ENCODE assay signal across 10 cellular contexts in the genomic region with DNA sequence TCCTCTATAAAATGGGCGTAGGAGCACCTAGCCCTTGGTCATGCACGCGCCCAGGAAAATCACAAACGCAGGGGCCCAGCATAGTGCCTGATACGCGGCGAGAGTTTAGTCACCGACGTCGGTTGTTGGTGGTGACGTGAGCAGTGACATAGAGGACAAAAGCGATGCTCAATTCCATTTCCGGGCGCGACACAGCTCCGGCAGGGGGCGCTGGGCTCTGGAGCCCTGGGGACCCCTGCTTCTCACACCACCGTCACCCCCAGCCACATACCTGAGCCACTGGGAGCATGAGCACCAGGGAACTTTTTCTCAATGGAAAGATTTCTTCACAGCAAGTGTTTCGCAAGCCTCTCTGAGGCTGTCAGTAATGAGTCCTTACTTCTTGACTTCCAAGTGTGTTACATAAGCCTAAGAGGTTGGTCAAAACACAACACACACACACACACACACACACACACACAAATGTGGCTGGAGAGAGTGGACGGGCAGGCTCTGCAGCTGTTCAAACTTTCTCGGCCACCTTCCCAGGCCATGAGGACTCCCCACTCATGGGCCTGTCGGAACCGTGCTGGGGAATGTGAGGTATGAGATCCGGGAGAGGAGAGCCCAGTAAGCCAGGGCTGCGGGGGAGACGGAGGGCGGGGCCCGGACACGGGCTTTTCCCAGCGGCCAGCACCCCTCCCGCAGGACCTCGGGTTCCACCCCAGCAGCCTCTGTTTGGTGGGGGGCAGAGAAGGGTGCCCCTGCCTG. TPM values are rescaled to one million over a fixed set of nuclear protein-coding genes. Genes with fewer than 3 reads are reported as not detected.
DNase-seq lines count a peak whose midpoint lies in the region; ATAC-seq and TF ChIP-seq lines count a peak whose summit lies in the region.
"Had no signal": no experiment of that assay in that cellular context is flagged by ENCODE, and none has a peak within 500 bp of the region (broad histone marks: within the 10 kb centered on the region; RNA-seq: fewer than 3 reads in every experiment).

No MANE protein-coding gene starts in this region.

- H3K36me3 Mint-ChIP-seq in H9 (ENCODE audit: insufficient read depth in 1 of 3, low read depth in 3 of 3) = no peaks in the 10 kb centered on the region; a peak in 1 of 7 replicates
- H3K36me3 Mint-ChIP-seq: IgD-negative memory B cell had no signal

- no peak overlapping the region for H2AFZ ChIP-seq in H9 (ENCODE audit: low read length)
- H2AFZ ChIP-seq in hepatocyte = no peak overlapping the region

- no peak overlapping the region for H3K14ac ChIP-seq in H9 (ENCODE audit: insufficient read depth, low read length)

- no peak overlapping the region for H2BK15ac ChIP-seq in H9 (ENCODE audit: low read depth, low read length)

- peak overlapping the region; percentile 51 to 92 (median 88); a peak in 4 of 7 replicates for H3K27ac Mint-ChIP-seq in H9
- H3K27ac Mint-ChIP-seq: IgD-negative memory B cell had no signal

- H4K91ac ChIP-seq in H9 (ENCODE audit: insufficient read length, low read depth, low read length) = no peak overlapping the region

- H3K9me2 ChIP-seq in hepatocyte (replicated peaks; ENCODE audit: insufficient read depth) = no peaks in the 10 kb centered on the region

- H3K9me3 ChIP-seq in H9 (ENCODE audit: control insufficient read depth, low read depth, low read length) (no peaks in the 10 kb centered on the region), adrenal gland (replicated peaks in 1 of 3) (no peaks in the 10 kb centered on the region), hepatocyte (ENCODE audit: low read depth) (no peaks in the 10 kb centered on the region), skeletal muscle tissue (ENCODE audit: control insufficient read depth in 3 of 3, low read length in 3 of 3) (no peaks in the 10 kb centered on the region)

- no peak overlapping the region for H3K18ac ChIP-seq in H9 (ENCODE audit: insufficient read length, low read depth, low read length)

- H2BK120ac ChIP-seq in H9 (ENCODE audit: low read depth, low read length, poor library complexity, severe bottlenecking) = no peak overlapping the region

- H3K4me3 Mint-ChIP-seq in H9 = peak overlapping the region; percentile 24 to 52; a peak in 2 of 5 replicates

- H3T11ph ChIP-seq in H9 (ENCODE audit: low read length) = no peak overlapping the region

- no peaks in the 10 kb centered on the region for H3K79me2 ChIP-seq in H9 (ENCODE audit: insufficient read depth, low read length)
- no peaks in the 10 kb centered on the region for H3K79me2 ChIP-seq in hepatocyte

- H2AK5ac ChIP-seq in H9 (ENCODE audit: insufficient read length, low read length) = no peak overlapping the region

- H4K20me1 ChIP-seq in H9 (ENCODE audit: control insufficient read depth, insufficient read depth, insufficient read length) (peaks cover 4% of the 10 kb centered on the region), hepatocyte (ENCODE audit: insufficient read depth, poor library complexity, severe bottlenecking) (no peaks in the 10 kb centered on the region)

- no peaks in the 10 kb centered on the region for H3K23me2 ChIP-seq in H9 (ENCODE audit: insufficient read length, low read depth, low read length, poor library complexity, severe bottlenecking)

- no peak overlapping the region for H3K4me2 ChIP-seq in H9 (ENCODE audit: insufficient read depth, insufficient read length, low read length)
- peak overlapping the region; percentile 79 for H3K4me2 ChIP-seq in hepatocyte

- WGBS in H9 (ENCODE audit: extremely low coverage, insufficient read length, low lambda C conversion rate) = no CpG with 5 or more reads among the region's 32 CpGs
- WGBS in adrenal gland, 4 donors = 48 to 75% (median 69%) methylated on average over 18 to 32 of the region's 32 CpGs
- WGBS in hepatocyte (ENCODE audit: low lambda C conversion rate, missing lambda C conversion rate) = 63% methylated on average over 25 of the region's 32 CpGs

- no peak for ATAC-seq in GM21619 (IDR thresholded peaks at IDR 0.05; ENCODE audit: unreplicated experiment)

- intact Hi-C loops in adrenal gland (cut with DNase I) = loop anchor here in 1 of 2 donors (5.0 to 10.0 kb wide), 2 partner anchors 150 to 193 kb away; a partner anchor contains a TSS

- H3K23ac ChIP-seq in H9 (ENCODE audit: insufficient read length, low read depth, low read length) = no peak overlapping the region

- TF ChIP-seq POLR2A in adrenal gland (IDR thresholded peaks at IDR 0.05) = no peak

- peaks cover 11% of the 10 kb centered on the region for H3K27me3 Mint-ChIP-seq in H9 (ENCODE audit: low read depth)

- H3K36me3 ChIP-seq in adrenal gland (replicated peaks in 1 of 2) (no peaks in the 10 kb centered on the region), hepatocyte (replicated peaks; ENCODE audit: insufficient read depth, low read depth) (no peaks in the 10 kb centered on the region), skeletal muscle tissue (ENCODE audit: control insufficient read depth in 3 of 3, insufficient read depth in 3 of 3, low read length in 3 of 3) (no peaks in the 10 kb centered on the region)

- peak overlapping the region in 1 of 4 donors; percentile 30 for H3K4me3 ChIP-seq in adrenal gland
- no peak overlapping the region for H3K4me3 ChIP-seq in hepatocyte
- peak overlapping the region in 2 of 3 donors; percentile 38 to 75 for H3K4me3 ChIP-seq in skeletal muscle tissue (ENCODE audit: low read length in 3 of 3)

- H3K56ac ChIP-seq in H9 (ENCODE audit: insufficient read length, low read depth, low read length) = no peak overlapping the region

- H3K4ac ChIP-seq in H9 (ENCODE audit: low read depth, low read length) = no peak overlapping the region

- H3K27me3 ChIP-seq in H9 (ENCODE audit: insufficient read depth, low read length) (no peaks in the 10 kb centered on the region), adrenal gland (no peaks in the 10 kb centered on the region), hepatocyte (no peaks in the 10 kb centered on the region), skeletal muscle tissue (ENCODE audit: control insufficient read depth in 3 of 3, insufficient read depth in 3 of 3, low read length in 3 of 3) (peaks cover 4 to 9% (median 6%) of the 10 kb centered on the region in 3 donors)

- H2BK5ac ChIP-seq in H9 (ENCODE audit: insufficient read length, low read length) = no peak overlapping the region

- no peak overlapping the region for H3K9ac ChIP-seq in H9 (ENCODE audit: extremely low read depth, insufficient read length, low read length)
- H3K9ac ChIP-seq in skeletal muscle tissue (ENCODE audit: low read depth in 1 of 3, low read length in 3 of 3) = peak overlapping the region; percentile 1 to 57 (median 43)

- H3K9me3 Mint-ChIP-seq in H9 = no peaks in the 10 kb centered on the region; a peak in 1 of 5 replicates
- H3K9me3 Mint-ChIP-seq: IgD-negative memory B cell had no signal

- H3K4me1 Mint-ChIP-seq in H9 = peaks cover 32 to 36% of the 10 kb centered on the region in 2 experiments

- TF ChIP-seq CTCF in H9 (conservative IDR thresholded peaks at IDR 0.05) (peak; percentile 79), adrenal gland (IDR thresholded peaks at IDR 0.05) (peak in 2 of 6 experiments; percentile 12 to 30), hepatocyte (IDR thresholded peaks at IDR 0.05; ENCODE audit: poor library complexity) (peak; percentile 30)

- no peaks in the 10 kb centered on the region for H3K79me1 ChIP-seq in H9 (ENCODE audit: insufficient read depth, low read depth, low read length, poor library complexity, severe bottlenecking)

- no peak overlapping the region for H4K8ac ChIP-seq in H9 (replicated peaks; ENCODE audit: insufficient read length, low read depth, low read length)

- H4K5ac ChIP-seq in H9 (ENCODE audit: insufficient read length, low read depth, low read length) = no peak overlapping the region

- H3K27ac ChIP-seq in H9 (ENCODE audit: insufficient read length, low read depth, low read length) (no peak overlapping the region), adrenal gland (peak overlapping the region in 4 of 5 donors; percentile 74 to 91 (median 80)), hepatocyte (peak overlapping the region; percentile 94), skeletal muscle tissue (ENCODE audit: low read depth, low read length) (peak overlapping the region; percentile 63)

- no peak overlapping the region for H2BK12ac ChIP-seq in H9 (ENCODE audit: insufficient read length, low read depth, low read length)

- H3K4me1 ChIP-seq in H9 (ENCODE audit: insufficient read depth, low read length) = peaks cover 5% of the 10 kb centered on the region; the same call in 1 of the 2 replicates
- H3K4me1 ChIP-seq in adrenal gland (replicated peaks in 1 of 2) = peaks cover 15 to 26% of the 10 kb centered on the region in 2 donors
- H3K4me1 ChIP-seq in hepatocyte (ENCODE audit: insufficient read depth) = peaks cover 28% of the 10 kb centered on the region
- peaks cover 35 to 44% (median 38%) of the 10 kb centered on the region in 3 donors for H3K4me1 ChIP-seq in skeletal muscle tissue (ENCODE audit: control insufficient read depth in 3 of 3, insufficient read depth in 3 of 3, low read length in 3 of 3)

- no peak overlapping the region for H2BK20ac ChIP-seq in H9 (ENCODE audit: low read depth, low read length, poor library complexity, severe bottlenecking)

- DNase-seq in H9 = peak; percentile 83
- peak; percentile 41 to 74 (median 53) for DNase-seq in adrenal gland
- DNase-seq in hepatocyte (ENCODE audit: low spot score) = peak; percentile 77
- DNase-seq in activated effector memory CD4-positive, alpha-beta T cell treated with anti-CD3 and anti-CD28 coated beads, Interleukin-2, amount 50 U/mL, for 16 hours = no peak
- DNase-seq in GOT3 (lab: John Stamatoyannopoulos, UW) = no peak
- no peak for DNase-seq in NCI-H345 (lab: John Stamatoyannopoulos, UW)

RNA-seq across cellular contexts. Expression of a gene that starts 36.9 kb away (rescaled TPM):
- total RNA-seq in H9 (2021) (not detected in 2 replicates), adrenal gland (not detected), hepatocyte (0.27 and 0.64 TPM in 2 replicates), skeletal muscle tissue (not detected)
- polyA plus RNA-seq in adrenal gland (not detected), hepatocyte (0.59 and 0.71 TPM in 2 replicates)
- polyA plus RNA-seq: IgD-negative memory B cell, keratinocyte had no signal

Comparison
In these comparisons a context has a peak if more than half of its experiments do, and no peak if none do; other contexts are left out.
1. DNase-seq: peak in H9 (single experiment), adrenal gland (7 of 7) and hepatocyte (single experiment); none in activated effector memory CD4-positive, alpha-beta T cell treated with anti-CD3 and anti-CD28 coated beads, Interleukin-2, amount 50 U/mL, for 16 hours (single experiment), GOT3 (single experiment) and NCI-H345 (single experiment).